Comparison of ENCODE assay signal across 1 cellular context in the genomic region with DNA sequence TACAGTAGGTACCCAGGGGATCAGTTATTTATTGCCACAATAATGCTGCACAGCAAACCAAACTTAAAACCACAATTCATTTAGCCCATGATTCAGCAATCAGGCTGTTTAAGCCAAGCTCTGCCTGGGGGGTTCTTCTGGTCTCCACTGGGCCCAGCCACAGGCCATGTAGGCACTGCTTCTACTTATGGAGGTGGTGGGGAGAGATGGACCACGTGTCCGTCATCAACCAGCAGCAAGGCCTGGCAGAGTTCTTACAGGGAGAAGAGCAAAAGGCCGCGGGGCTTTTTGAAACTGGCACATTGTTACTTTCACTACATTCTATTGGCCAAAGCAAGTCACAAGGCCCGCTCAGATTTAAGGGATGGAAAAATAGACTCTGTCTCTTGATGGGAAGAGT.
TF ChIP-seq lines count a peak whose summit lies in the region.

No MANE protein-coding gene starts in this region.

TF ChIP-seq in GM23338, 12 proteins besides CTCF, POLR2A, EP300 and RAD21 (continued from another document):
- TF ChIP-seq, protein P1, sequence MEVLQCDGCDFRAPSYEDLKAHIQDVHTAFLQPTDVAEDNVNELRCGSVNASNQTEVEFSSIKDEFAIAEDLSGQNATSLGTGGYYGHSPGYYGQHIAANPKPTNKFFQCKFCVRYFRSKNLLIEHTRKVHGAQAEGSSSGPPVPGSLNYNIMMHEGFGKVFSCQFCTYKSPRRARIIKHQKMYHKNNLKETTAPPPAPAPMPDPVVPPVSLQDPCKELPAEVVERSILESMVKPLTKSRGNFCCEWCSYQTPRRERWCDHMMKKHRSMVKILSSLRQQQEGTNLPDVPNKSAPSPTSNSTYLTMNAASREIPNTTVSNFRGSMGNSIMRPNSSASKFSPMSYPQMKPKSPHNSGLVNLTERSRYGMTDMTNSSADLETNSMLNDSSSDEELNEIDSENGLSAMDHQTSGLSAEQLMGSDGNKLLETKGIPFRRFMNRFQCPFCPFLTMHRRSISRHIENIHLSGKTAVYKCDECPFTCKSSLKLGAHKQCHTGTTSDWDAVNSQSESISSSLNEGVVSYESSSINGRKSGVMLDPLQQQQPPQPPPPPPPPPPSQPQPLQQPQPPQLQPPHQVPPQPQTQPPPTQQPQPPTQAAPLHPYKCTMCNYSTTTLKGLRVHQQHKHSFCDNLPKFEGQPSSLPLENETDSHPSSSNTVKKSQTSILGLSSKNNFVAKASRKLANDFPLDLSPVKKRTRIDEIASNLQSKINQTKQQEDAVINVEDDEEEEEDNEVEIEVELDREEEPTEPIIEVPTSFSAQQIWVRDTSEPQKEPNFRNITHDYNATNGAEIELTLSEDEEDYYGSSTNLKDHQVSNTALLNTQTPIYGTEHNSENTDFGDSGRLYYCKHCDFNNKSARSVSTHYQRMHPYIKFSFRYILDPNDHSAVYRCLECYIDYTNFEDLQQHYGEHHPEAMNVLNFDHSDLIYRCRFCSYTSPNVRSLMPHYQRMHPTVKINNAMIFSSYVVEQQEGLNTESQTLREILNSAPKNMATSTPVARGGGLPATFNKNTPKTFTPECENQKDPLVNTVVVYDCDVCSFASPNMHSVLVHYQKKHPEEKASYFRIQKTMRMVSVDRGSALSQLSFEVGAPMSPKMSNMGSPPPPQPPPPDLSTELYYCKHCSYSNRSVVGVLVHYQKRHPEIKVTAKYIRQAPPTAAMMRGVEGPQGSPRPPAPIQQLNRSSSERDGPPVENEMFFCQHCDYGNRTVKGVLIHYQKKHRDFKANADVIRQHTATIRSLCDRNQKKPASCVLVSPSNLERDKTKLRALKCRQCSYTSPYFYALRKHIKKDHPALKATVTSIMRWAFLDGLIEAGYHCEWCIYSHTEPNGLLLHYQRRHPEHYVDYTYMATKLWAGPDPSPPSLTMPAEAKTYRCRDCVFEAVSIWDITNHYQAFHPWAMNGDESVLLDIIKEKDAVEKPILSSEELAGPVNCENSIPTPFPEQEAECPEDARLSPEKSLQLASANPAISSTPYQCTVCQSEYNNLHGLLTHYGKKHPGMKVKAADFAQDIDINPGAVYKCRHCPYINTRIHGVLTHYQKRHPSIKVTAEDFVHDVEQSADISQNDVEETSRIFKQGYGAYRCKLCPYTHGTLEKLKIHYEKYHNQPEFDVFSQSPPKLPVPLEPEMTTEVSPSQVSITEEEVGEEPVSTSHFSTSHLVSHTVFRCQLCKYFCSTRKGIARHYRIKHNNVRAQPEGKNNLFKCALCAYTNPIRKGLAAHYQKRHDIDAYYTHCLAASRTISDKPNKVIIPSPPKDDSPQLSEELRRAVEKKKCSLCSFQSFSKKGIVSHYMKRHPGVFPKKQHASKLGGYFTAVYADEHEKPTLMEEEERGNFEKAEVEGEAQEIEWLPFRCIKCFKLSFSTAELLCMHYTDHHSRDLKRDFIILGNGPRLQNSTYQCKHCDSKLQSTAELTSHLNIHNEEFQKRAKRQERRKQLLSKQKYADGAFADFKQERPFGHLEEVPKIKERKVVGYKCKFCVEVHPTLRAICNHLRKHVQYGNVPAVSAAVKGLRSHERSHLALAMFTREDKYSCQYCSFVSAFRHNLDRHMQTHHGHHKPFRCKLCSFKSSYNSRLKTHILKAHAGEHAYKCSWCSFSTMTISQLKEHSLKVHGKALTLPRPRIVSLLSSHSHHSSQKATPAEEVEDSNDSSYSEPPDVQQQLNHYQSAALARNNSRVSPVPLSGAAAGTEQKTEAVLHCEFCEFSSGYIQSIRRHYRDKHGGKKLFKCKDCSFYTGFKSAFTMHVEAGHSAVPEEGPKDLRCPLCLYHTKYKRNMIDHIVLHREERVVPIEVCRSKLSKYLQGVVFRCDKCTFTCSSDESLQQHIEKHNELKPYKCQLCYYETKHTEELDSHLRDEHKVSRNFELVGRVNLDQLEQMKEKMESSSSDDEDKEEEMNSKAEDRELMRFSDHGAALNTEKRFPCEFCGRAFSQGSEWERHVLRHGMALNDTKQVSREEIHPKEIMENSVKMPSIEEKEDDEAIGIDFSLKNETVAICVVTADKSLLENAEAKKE (CRISPR knock-in tag; IDR thresholded peaks at IDR 0.05): no peak
- TF ChIP-seq POLR2AphosphoS5 (IDR thresholded peaks at IDR 0.05; ENCODE audit: low read depth): no peak
- TF ChIP-seq ZNF114 (CRISPR knock-in tag; IDR thresholded peaks at IDR 0.05): no peak
- TF ChIP-seq, protein P2, sequence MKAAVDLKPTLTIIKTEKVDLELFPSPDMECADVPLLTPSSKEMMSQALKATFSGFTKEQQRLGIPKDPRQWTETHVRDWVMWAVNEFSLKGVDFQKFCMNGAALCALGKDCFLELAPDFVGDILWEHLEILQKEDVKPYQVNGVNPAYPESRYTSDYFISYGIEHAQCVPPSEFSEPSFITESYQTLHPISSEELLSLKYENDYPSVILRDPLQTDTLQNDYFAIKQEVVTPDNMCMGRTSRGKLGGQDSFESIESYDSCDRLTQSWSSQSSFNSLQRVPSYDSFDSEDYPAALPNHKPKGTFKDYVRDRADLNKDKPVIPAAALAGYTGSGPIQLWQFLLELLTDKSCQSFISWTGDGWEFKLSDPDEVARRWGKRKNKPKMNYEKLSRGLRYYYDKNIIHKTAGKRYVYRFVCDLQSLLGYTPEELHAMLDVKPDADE (IDR thresholded peaks at IDR 0.05): no peak
TF ChIP-seq in GM23338: peak in this region for 0.
